Comparison of ENCODE assay signal across 28 cellular contexts in genomic region chr5:53681079-53681478, GRCh38.
"Had no signal": no experiment of that assay in that cellular context is flagged by ENCODE, and none has a peak within 500 bp of the region (broad histone marks: within the 10 kb centered on the region; RNA-seq: fewer than 3 reads in every experiment).

No MANE protein-coding gene starts in this region.

- H3K4me3 ChIP-seq: colonic mucosa, coronary artery, dorsolateral prefrontal cortex, esophagus muscularis mucosa, esophagus squamous epithelium, gastrocnemius medialis, gastroesophageal sphincter, heart left ventricle, heart right ventricle had no signal

- DNase-seq: colonic mucosa; cortex of kidney; dermis blood vessel endothelial cell; dorsolateral prefrontal cortex; effector CD4-positive, alpha-beta T cell; effector CD8-positive, alpha-beta T cell; effector memory CD4-positive, alpha-beta T cell; effector memory CD8-positive, alpha-beta T cell; endodermal cell; erythroblast; esophagus squamous epithelium; foreskin fibroblast; foreskin keratinocyte; foreskin melanocyte; gastrocnemius medialis; glutamatergic neuron; head of caudate nucleus; heart left ventricle; heart right ventricle had no signal

- H3K9me3 ChIP-seq: colonic mucosa, esophagus muscularis mucosa, esophagus squamous epithelium, gastrocnemius medialis, gastroesophageal sphincter had no signal

- H3K27me3 ChIP-seq: colonic mucosa, dorsolateral prefrontal cortex, esophagus muscularis mucosa, esophagus squamous epithelium, foreskin keratinocyte, gastrocnemius medialis, gastroesophageal sphincter, heart left ventricle, heart right ventricle had no signal

- ATAC-seq: effector memory CD8-positive, alpha-beta T cell; esophagus mucosa; foreskin keratinocyte; gastrocnemius medialis; gastroesophageal sphincter; heart left ventricle; heart right ventricle had no signal

- H3K27ac ChIP-seq: colonic mucosa, coronary artery, dorsolateral prefrontal cortex, epithelial cell of prostate, esophagus muscularis mucosa, esophagus squamous epithelium, foreskin keratinocyte, gastrocnemius medialis, gastroesophageal sphincter, heart left ventricle, heart right ventricle had no signal

- FAIRE-seq: colon, endometrium, endothelial cell of umbilical vein, frontal cortex had no signal

- H3K4me1 ChIP-seq: colonic mucosa, esophagus muscularis mucosa, esophagus squamous epithelium, foreskin keratinocyte, gastrocnemius medialis, gastroesophageal sphincter had no signal
